In the genomic region with DNA sequence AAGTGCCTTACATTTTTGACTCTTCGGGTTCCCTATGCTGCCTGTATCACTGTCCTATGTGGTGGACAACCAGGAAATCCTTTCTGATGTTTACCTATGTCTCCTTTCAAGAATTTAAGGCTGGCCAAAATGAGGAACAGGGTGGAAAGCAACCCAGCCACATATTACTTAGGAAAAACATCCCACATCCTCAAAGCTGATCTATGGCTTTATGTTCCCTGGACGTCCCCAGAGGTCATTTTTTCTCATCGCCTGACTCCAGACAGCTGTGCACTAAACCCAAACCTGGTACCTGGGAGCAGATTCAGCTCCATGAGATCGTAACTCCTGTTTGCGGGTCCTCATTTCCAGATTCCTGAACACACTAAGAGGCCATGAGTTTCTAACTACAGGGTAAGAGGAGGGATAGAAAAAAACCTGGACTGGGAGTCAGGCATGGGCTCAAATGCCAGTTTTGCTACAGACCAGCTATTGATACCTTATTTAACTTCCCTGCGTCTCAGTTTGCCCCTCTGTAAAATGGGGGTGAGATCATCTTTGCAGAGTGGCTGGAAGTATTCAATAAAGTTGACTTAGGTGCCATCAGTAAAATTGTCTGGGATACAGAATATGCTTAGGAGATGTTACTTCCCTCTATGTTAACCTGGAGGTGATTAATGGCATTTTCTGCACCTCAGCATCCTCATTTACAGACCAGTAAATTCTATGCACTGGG, we compare ENCODE assay signal across 22 cellular contexts.
DNase-seq lines count a peak whose midpoint lies in the region; ATAC-seq and TF ChIP-seq lines count a peak whose summit lies in the region.
"Had no signal": no experiment of that assay in that cellular context is flagged by ENCODE, and none has a peak within 500 bp of the region (broad histone marks: within the 10 kb centered on the region; RNA-seq: fewer than 3 reads in every experiment).

No MANE protein-coding gene starts in this region.

- H3K27me3 Mint-ChIP-seq in nephron progenitor cell (ENCODE audit: low read depth, poor library complexity) = peaks cover 3% of the 10 kb centered on the region
- H3K27me3 Mint-ChIP-seq in T-helper 17 cell = peaks cover 51% of the 10 kb centered on the region
- H3K27me3 Mint-ChIP-seq: activated naive CD4-positive, alpha-beta T cell treated with anti-CD3 and anti-CD28 coated beads, Interleukin-2, amount 50 U/mL, for 24 hours had no signal

- no peaks in the 10 kb centered on the region for H3K9me3 Mint-ChIP-seq in nephron progenitor cell
- H3K9me3 Mint-ChIP-seq: activated CD8-positive, alpha-beta T cell treated with anti-CD3 and anti-CD28 coated beads for 36 hours; activated naive CD4-positive, alpha-beta T cell treated with anti-CD3 and anti-CD28 coated beads, Interleukin-2, amount 50 U/mL, for 24 hours; effector memory CD8-positive, alpha-beta T cell had no signal

- ATAC-seq in T-helper 17 cell = no peak
- ATAC-seq: activated CD8-positive, alpha-beta T cell treated with anti-CD3 and anti-CD28 coated beads for 36 hours; effector memory CD8-positive, alpha-beta T cell had no signal

- DNase-seq in NCI-H2171 treated with DMSO at 0.1 percent for 48 hours (lab: John Stamatoyannopoulos, UW) = peak; percentile 45
- no peak for DNase-seq in NCI-H2171 (lab: John Stamatoyannopoulos, UW)
- no peak for DNase-seq in dorsolateral prefrontal cortex
- DNase-seq in nephron progenitor cell = no peak
- DNase-seq in thyroid gland = no peak
- no peak for DNase-seq in mucosa of gallbladder (ENCODE audit: low spot score)
- DNase-seq in T-helper 17 cell = no peak
- no peak for DNase-seq in activated effector memory CD4-positive, alpha-beta T cell treated with anti-CD3 and anti-CD28 coated beads, Interleukin-2, amount 50 U/mL, for 16 hours
- DNase-seq: activated CD4-positive, CD25-positive, alpha-beta regulatory T cell; activated CD8-positive, alpha-beta T cell treated with anti-CD3 and anti-CD28 coated beads for 36 hours; activated T-cell treated with anti-CD3 and anti-CD28 coated beads, Interleukin-2, amount 50 U/mL, for 48 hours; effector memory CD8-positive, alpha-beta T cell; NCI-H1092 treated with DMSO at 0.1 percent for 48 hours; NCI-H2081 treated with DMSO at 0.1 percent for 48 hours; NCI-H526 treated with DMSO at 0.1 percent for 48 hours; SIG-M5 had no signal

- no peaks in the 10 kb centered on the region for H3K27me3 ChIP-seq in dorsolateral prefrontal cortex
- H3K27me3 ChIP-seq in thyroid gland = no peaks in the 10 kb centered on the region
- H3K27me3 ChIP-seq: BLaER1, cardiac muscle cell, hepatocyte had no signal

- TF ChIP-seq CTCF in dorsolateral prefrontal cortex (IDR thresholded peaks at IDR 0.05 in 54 of 56, conservative IDR thresholded peaks at IDR 0.05 in 2 of 56; ENCODE audit: low read depth in 1 of 56, partially characterized antibody in 56 of 56) (no peak), nephron progenitor cell (IDR thresholded peaks at IDR 0.05) (no peak), thyroid gland (IDR thresholded peaks at IDR 0.05) (no peak)

- H3K4me3 Mint-ChIP-seq in nephron progenitor cell (no peak overlapping the region), T-helper 17 cell (no peak overlapping the region)
- H3K4me3 Mint-ChIP-seq: activated CD8-positive, alpha-beta T cell treated with anti-CD3 and anti-CD28 coated beads for 36 hours; activated naive CD4-positive, alpha-beta T cell treated with anti-CD3 and anti-CD28 coated beads, Interleukin-2, amount 50 U/mL, for 24 hours; effector memory CD8-positive, alpha-beta T cell had no signal

- peak overlapping the region in 35 of 59 donors; percentile 8 to 83 (median 43) for H3K27ac ChIP-seq in dorsolateral prefrontal cortex
- peak overlapping the region; percentile 96 to 99 (median 97) for H3K27ac ChIP-seq in thyroid gland
- H3K27ac ChIP-seq: 22Rv1, BLaER1, cardiac muscle cell, KMS-11 had no signal

- H3K4me1 Mint-ChIP-seq in nephron progenitor cell (peaks cover 95% of the 10 kb centered on the region), T-helper 17 cell (peaks cover 15% of the 10 kb centered on the region)
- H3K4me1 Mint-ChIP-seq: activated naive CD4-positive, alpha-beta T cell treated with anti-CD3 and anti-CD28 coated beads, Interleukin-2, amount 50 U/mL, for 24 hours had no signal

- WGBS in thyroid gland, 2 donors = 69 to 76% methylated on average over 6 of the region's 6 CpGs

- H3K9me3 ChIP-seq in thyroid gland (no peaks in the 10 kb centered on the region), T-helper 17 cell (ENCODE audit: control insufficient read depth, low read length, poor library complexity, severe bottlenecking) (no peaks in the 10 kb centered on the region)
- H3K9me3 ChIP-seq: BLaER1 had no signal

- no peak for TF ChIP-seq POLR2A in thyroid gland (IDR thresholded peaks at IDR 0.05)

- H3K36me3 ChIP-seq in thyroid gland = no peaks in the 10 kb centered on the region
- H3K36me3 ChIP-seq: cardiac muscle cell had no signal

- intact Hi-C loops in dorsolateral prefrontal cortex (cut with DNase I) = loop anchor here in 1 of 2 donors (10.0 kb wide), 1 partner anchor 53 kb away; no protein-coding TSS in a partner anchor
- intact Hi-C loops in thyroid gland (cut with DNase I) = no loop called here

- H3K27ac Mint-ChIP-seq in nephron progenitor cell = peak overlapping the region; percentile 48
- H3K27ac Mint-ChIP-seq in T-helper 17 cell = no peak overlapping the region
- H3K27ac Mint-ChIP-seq: activated CD8-positive, alpha-beta T cell treated with anti-CD3 and anti-CD28 coated beads for 36 hours; activated naive CD4-positive, alpha-beta T cell treated with anti-CD3 and anti-CD28 coated beads, Interleukin-2, amount 50 U/mL, for 24 hours; effector memory CD8-positive, alpha-beta T cell had no signal

- H3K4me3 ChIP-seq in dorsolateral prefrontal cortex (no peak overlapping the region), thyroid gland (replicated peaks in 1 of 3) (no peak overlapping the region)
- H3K4me3 ChIP-seq: BLaER1, cardiac muscle cell, hepatocyte had no signal

- H3K4me1 ChIP-seq in thyroid gland = peaks cover 100% of the 10 kb centered on the region in 2 donors

- H3K36me3 Mint-ChIP-seq in nephron progenitor cell (ENCODE audit: low read depth) = no peaks in the 10 kb centered on the region
- no peaks in the 10 kb centered on the region for H3K36me3 Mint-ChIP-seq in T-helper 17 cell (ENCODE audit: low read depth)
- H3K36me3 Mint-ChIP-seq: activated naive CD4-positive, alpha-beta T cell treated with anti-CD3 and anti-CD28 coated beads, Interleukin-2, amount 50 U/mL, for 24 hours had no signal
